Comparison of ENCODE assay signal across 8 cellular contexts in genomic region chr11:2892215-2893020, GRCh38. TPM values are rescaled to one million over a fixed set of nuclear protein-coding genes. Genes with fewer than 3 reads are reported as not detected.
DNase-seq lines count a peak whose midpoint lies in the region; ATAC-seq, FAIRE-seq and TF ChIP-seq lines count a peak whose summit lies in the region.

No MANE protein-coding gene starts in this region.

- no TSS peak for BruUV-seq in OCI-LY7 (replicated peaks; lab: Mats Ljungman, UMichigan)

- CTCF ChIA-PET in CD8-positive, alpha-beta memory T cell (lab: Charles Lee) = interaction anchor here (0.7 to 14.2 kb wide), 26 partner anchors 9 to 594 kb away, joined by 3 to 345 read pairs (median 4); partner anchors contain the start of gene PHLDA2
- CTCF ChIA-PET in OCI-LY7 (lab: Charles Lee; ENCODE audit: unreplicated experiment) = interaction anchor here (0.6 to 1.6 kb wide), 4 partner anchors 10 to 361 kb away, joined by 3 to 10 read pairs (median 4); no protein-coding TSS in a partner anchor

- no peaks in the 10 kb centered on the region for H3K9me3 Mint-ChIP-seq in CD8-positive, alpha-beta memory T cell

- intact Hi-C loops in OCI-LY7 (cut with micrococcal nuclease; ENCODE audit: unreplicated experiment) = loop anchor here (1.0 kb wide), 1 partner anchor 360 kb away; no protein-coding TSS in a partner anchor

- peaks cover 20 to 34% (median 24%) of the 10 kb centered on the region in 3 donors for H3K4me1 Mint-ChIP-seq in CD8-positive, alpha-beta memory T cell

- POLR2A ChIA-PET in CD8-positive, alpha-beta memory T cell (lab: Charles Lee) = interaction anchor here (0.5 to 2.4 kb wide), 6 partner anchors 10 to 492 kb away, joined by 3 to 13 read pairs (median 4); a partner anchor contains a TSS
- POLR2A ChIA-PET in OCI-LY7 (lab: Charles Lee) = no interaction called here

- H3K79me2 ChIP-seq in OCI-LY7 (ENCODE audit: insufficient read depth, low read depth, low read length) = no peaks in the 10 kb centered on the region

- no peaks in the 10 kb centered on the region for H3K9me2 ChIP-seq in OCI-LY7 (ENCODE audit: insufficient read depth, low read length)

- peak overlapping the region; percentile 58 for H3K4me2 ChIP-seq in OCI-LY7 (ENCODE audit: low read length)

- H3K36me3 Mint-ChIP-seq in CD8-positive, alpha-beta memory T cell = no peaks in the 10 kb centered on the region

- peak overlapping the region; percentile 62 to 91 (median 75) for H3K4me3 Mint-ChIP-seq in CD8-positive, alpha-beta memory T cell

- H3K36me3 ChIP-seq in CD8-positive, alpha-beta memory T cell (ENCODE audit: insufficient read depth, low read length) = no peaks in the 10 kb centered on the region
- H3K36me3 ChIP-seq in OCI-LY7 (ENCODE audit: insufficient read depth, low read length) (no peaks in the 10 kb centered on the region), neuron (ENCODE audit: insufficient read depth, low read length) (no peaks in the 10 kb centered on the region)

- H4K20me1 ChIP-seq in OCI-LY7 (ENCODE audit: insufficient read depth, low read length) = no peaks in the 10 kb centered on the region

- H3K4me3 ChIP-seq in CD8-positive, alpha-beta memory T cell (ENCODE audit: low read length) = peak overlapping the region; percentile 63
- peak overlapping the region; percentile 41 for H3K4me3 ChIP-seq in OCI-LY7 (ENCODE audit: low read depth, low read length, poor library complexity, severe bottlenecking)
- H3K4me3 ChIP-seq in fibroblast of the aortic adventitia (ENCODE audit: low read depth, low read length) = peak overlapping the region; percentile 68
- H3K4me3 ChIP-seq in neuron (ENCODE audit: low read length) = peak overlapping the region; percentile 56

- H3K27me3 ChIP-seq in CD8-positive, alpha-beta memory T cell (ENCODE audit: insufficient read depth, low read length, poor library complexity, severe bottlenecking) = no peaks in the 10 kb centered on the region
- H3K27me3 ChIP-seq in neuron (ENCODE audit: insufficient read depth, low read length) = no peaks in the 10 kb centered on the region

- peak; percentile 52 for FAIRE-seq in urothelium cell line (lab: Jason Lieb, UNC)

- H3K27ac Mint-ChIP-seq in CD8-positive, alpha-beta memory T cell = peak overlapping the region; percentile 55 to 91 (median 82)

- DNase-seq in CD8-positive, alpha-beta memory T cell = peak; percentile 38 to 73 (median 46)
- DNase-seq in OCI-LY7 (ENCODE audit: low spot score) (peak; percentile 71), fibroblast of the aortic adventitia (ENCODE audit: low read depth) (peak; percentile 49), urothelium cell line (ENCODE audit: low spot score) (peak; percentile 88), pons (ENCODE audit: low spot score) (no peak)
- peak; percentile 26 to 57 for DNase-seq in activated T-helper 1 cell treated with anti-CD3 and anti-CD28 coated beads, Interleukin-2, amount 50 U/mL, for 16 hours (ENCODE audit: low read depth in 1 of 2, low spot score in 1 of 2)

- H2AFZ ChIP-seq in OCI-LY7 (ENCODE audit: low read length) (peak overlapping the region; percentile 53), neuron (ENCODE audit: low read depth, low read length) (peak overlapping the region; percentile 81)

- ATAC-seq in HG03354 (IDR thresholded peaks at IDR 0.05; ENCODE audit: poor library complexity, severe bottlenecking, unreplicated experiment) = peak; percentile 59

- peaks cover 31% of the 10 kb centered on the region for H3K4me1 ChIP-seq in CD8-positive, alpha-beta memory T cell (ENCODE audit: insufficient read depth, low read length)
- peaks cover 22% of the 10 kb centered on the region for H3K4me1 ChIP-seq in OCI-LY7 (ENCODE audit: insufficient read depth, low read length, poor library complexity, severe bottlenecking)
- peaks cover 12% of the 10 kb centered on the region for H3K4me1 ChIP-seq in neuron (ENCODE audit: insufficient read depth, low read length)

- H3K27ac ChIP-seq in CD8-positive, alpha-beta memory T cell (ENCODE audit: low read depth, low read length) = peak overlapping the region; percentile 71
- H3K27ac ChIP-seq in OCI-LY7 (ENCODE audit: low read depth, low read length, poor library complexity, severe bottlenecking) = peak overlapping the region; percentile 20

- H3K27me3 Mint-ChIP-seq in CD8-positive, alpha-beta memory T cell = no peaks in the 10 kb centered on the region

- TF ChIP-seq CTCF in OCI-LY7 (conservative IDR thresholded peaks at IDR 0.05; ENCODE audit: low read length) (peak; percentile 87), fibroblast of the aortic adventitia (IDR thresholded peaks at IDR 0.05; ENCODE audit: insufficient read depth, low read length) (peak; percentile 96)

- H3K9me3 ChIP-seq in CD8-positive, alpha-beta memory T cell (ENCODE audit: low read length) = no peaks in the 10 kb centered on the region
- no peaks in the 10 kb centered on the region for H3K9me3 ChIP-seq in OCI-LY7 (ENCODE audit: low read length)
- no peaks in the 10 kb centered on the region for H3K9me3 ChIP-seq in neuron (ENCODE audit: low read length)

RNA-seq across cellular contexts. Expression of gene CDKN1C, which starts 6.8 kb away (rescaled TPM):
- total RNA-seq in CD8-positive, alpha-beta memory T cell = 1 to 10 TPM; 1.0 to 1.1 TPM
- polyA plus RNA-seq in CD8-positive, alpha-beta memory T cell = 0.49 TPM
- 0.13 TPM in 1 of 2 replicates, not detected in the other for total RNA-seq in OCI-LY7 (2014; rRNA removed; shearing (Covaris generic))
- total RNA-seq in OCI-LY7 (2022) (0.55 and 0.59 TPM in 2 replicates), fibroblast of the aortic adventitia (ENCODE audit: low replicate concordance) (4.2 and 76.6 TPM in 2 replicates)

RNA-seq across cellular contexts. Expression of gene PHLDA2, which starts 36.8 kb away (rescaled TPM):
- total RNA-seq in CD8-positive, alpha-beta memory T cell = 1 to 10 TPM; 2.1 to 2.9 TPM
- polyA plus RNA-seq in CD8-positive, alpha-beta memory T cell = 1.3 TPM
- 0.16 and 1.0 TPM in 2 replicates for total RNA-seq in OCI-LY7 (2014; rRNA removed; shearing (Covaris generic))
- total RNA-seq in OCI-LY7 (2022) (0.34 and 0.50 TPM in 2 replicates), fibroblast of the aortic adventitia (ENCODE audit: low replicate concordance) (1.2 and 3.8 TPM in 2 replicates)
